In genomic region chr3:25783661-25784512, GRCh38 we compare ENCODE assay signal across 8 cellular contexts. TPM values are rescaled to one million over a fixed set of nuclear protein-coding genes. Genes with fewer than 3 reads are reported as not detected.
DNase-seq lines count a peak whose midpoint lies in the region; ATAC-seq and TF ChIP-seq lines count a peak whose summit lies in the region.

No MANE protein-coding gene starts in this region.

- H3K9me3 ChIP-seq in BE2C: no peaks in the 10 kb centered on the region
- H3K9me3 ChIP-seq in hepatocyte (ENCODE audit: low read depth): no peaks in the 10 kb centered on the region

- peak; percentile 8 for ATAC-seq in GM18508 (IDR thresholded peaks at IDR 0.05; ENCODE audit: insufficient read depth, unreplicated experiment)
- ATAC-seq in HG02981 (IDR thresholded peaks at IDR 0.05; ENCODE audit: unreplicated experiment): peak; percentile 18
- peak; percentile 64 for ATAC-seq in sciatic nerve

- WGBS in hepatocyte (ENCODE audit: low lambda C conversion rate, missing lambda C conversion rate): 40% methylated on average over 20 of the region's 34 CpGs

- peak overlapping the region; percentile 78 for H3K4me2 ChIP-seq in hepatocyte

- H3K36me3 ChIP-seq in BE2C (no peaks in the 10 kb centered on the region), hepatocyte (replicated peaks; ENCODE audit: insufficient read depth, low read depth) (no peaks in the 10 kb centered on the region)

- intact Hi-C loops in sciatic nerve (cut with DNase I): no loop called here

- H3K4me1 ChIP-seq in BE2C: no peaks in the 10 kb centered on the region
- peaks cover 27% of the 10 kb centered on the region for H3K4me1 ChIP-seq in hepatocyte (ENCODE audit: insufficient read depth)

- H4K20me1 ChIP-seq in hepatocyte (ENCODE audit: insufficient read depth, poor library complexity, severe bottlenecking): peaks cover 6% of the 10 kb centered on the region

- no peaks in the 10 kb centered on the region for H3K27me3 ChIP-seq in BE2C
- no peaks in the 10 kb centered on the region for H3K27me3 ChIP-seq in hepatocyte

- no peak for TF ChIP-seq CTCF in BE2C (IDR thresholded peaks at IDR 0.05; ENCODE audit: low read depth, low read length)
- no peak for TF ChIP-seq CTCF in hepatocyte (IDR thresholded peaks at IDR 0.05; ENCODE audit: poor library complexity)

- peak overlapping the region; percentile 69 for H3K27ac ChIP-seq in hepatocyte

- DNase-seq in BE2C (peak; percentile 47), NCI-H446 treated with DMSO at 0.1 percent for 48 hours (lab: John Stamatoyannopoulos, UW) (peak; percentile 1), amniotic stem cell (lab: John Stamatoyannopoulos, UW) (peak; percentile 11), hepatocyte (ENCODE audit: low spot score) (peak; percentile 60), sciatic nerve (ENCODE audit: low spot score) (peak; percentile 80), D341Med (ENCODE audit: low spot score) (no peak)

- H3K4me3 ChIP-seq in BE2C (ENCODE audit: low read depth, low read length) (peak overlapping the region; percentile 54), hepatocyte (peak overlapping the region; percentile 85)

- peak overlapping the region; percentile 100 for H2AFZ ChIP-seq in hepatocyte

- no peaks in the 10 kb centered on the region for H3K9me2 ChIP-seq in hepatocyte (replicated peaks; ENCODE audit: insufficient read depth)

- H3K79me2 ChIP-seq in hepatocyte: peaks cover 36% of the 10 kb centered on the region

RNA-seq across cellular contexts. Expression of gene NGLY1, which starts 0.6 kb away (rescaled TPM):
- polyA plus RNA-seq in BE2C (2012; ENCODE audit: insufficient read depth, insufficient read length, low read depth): 8.4 TPM
- total RNA-seq in hepatocyte (34.7 TPM in 2 replicates), sciatic nerve (32.8 TPM)
- polyA plus RNA-seq in hepatocyte: 32.7 and 34.7 TPM in 2 replicates

RNA-seq across cellular contexts. Expression of gene OXSM, which starts 6.0 kb away (rescaled TPM):
- 12.9 TPM for polyA plus RNA-seq in BE2C (2012; ENCODE audit: insufficient read depth, insufficient read length, low read depth)
- total RNA-seq in hepatocyte (7.9 and 8.8 TPM in 2 replicates), sciatic nerve (6.8 TPM)
- polyA plus RNA-seq in hepatocyte: 6.5 and 8.3 TPM in 2 replicates

Comparison
In these comparisons a context has a peak if more than half of its experiments do, and no peak if none do; other contexts are left out.
1. ATAC-seq: peak in every context shown above with its lines; median percentile 64 in sciatic nerve; 18 in HG02981; 8 in GM18508.